ENCODE assay signal across 35 cellular contexts in the genomic region with DNA sequence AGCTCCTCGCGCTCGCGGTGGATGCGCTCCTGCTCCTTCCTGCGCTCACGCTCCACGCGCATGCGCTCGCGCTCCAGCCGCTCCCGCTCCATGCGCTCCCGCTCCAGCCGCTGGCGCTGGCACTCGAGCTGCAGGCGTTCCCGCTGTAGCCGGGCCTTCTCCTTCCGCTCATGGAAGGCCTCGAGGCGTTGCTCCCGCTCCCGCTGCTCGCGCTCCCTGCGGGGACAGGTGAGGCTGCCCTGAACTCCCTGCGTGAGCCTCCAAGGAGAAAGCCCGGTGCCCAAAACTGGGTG. TPM values are rescaled to one million over a fixed set of nuclear protein-coding genes. Genes with fewer than 3 reads are reported as not detected.
"Had no signal": no experiment of that assay in that cellular context is flagged by ENCODE, and none has a peak within 500 bp of the region (broad histone marks: within the 10 kb centered on the region; RNA-seq: fewer than 3 reads in every experiment).

No MANE protein-coding gene starts in this region.

- H3K27me3 ChIP-seq: adrenal gland, breast epithelium, cardiac muscle cell, dorsolateral prefrontal cortex had no signal

- H3K9me3 ChIP-seq: adrenal gland, breast epithelium had no signal

- ATAC-seq: activated CD4-positive, alpha-beta T cell treated with anti-CD3 and anti-CD28 coated beads for 36 hours; activated CD8-positive, alpha-beta memory T cell treated with anti-CD3 and anti-CD28 coated beads, Interleukin-2, amount 10 ng/mL, durations not matched to agents 7 days and 5 days; activated CD8-positive, alpha-beta T cell treated with anti-CD3 and anti-CD28 coated beads, Interleukin-2, amount 10 ng/mL, durations not matched to agents 7 days and 5 days; activated naive CD8-positive, alpha-beta T cell treated with anti-CD3 and anti-CD28 coated beads, Interleukin-2, amount 50 U/mL, for 24 hours; esophagus mucosa; T-helper 17 cell had no signal

- H3K27ac ChIP-seq: adrenal gland, breast epithelium, cardiac muscle cell, coronary artery had no signal

- H3K9me3 Mint-ChIP-seq: activated CD4-positive, alpha-beta memory T cell treated with anti-CD3 and anti-CD28 coated beads for 36 hours; activated CD4-positive, alpha-beta T cell treated with anti-CD3 and anti-CD28 coated beads, Interleukin-2, amount 10 ng/mL, durations not matched to agents 24 days and 14 days; activated naive CD4-positive, alpha-beta T cell treated with anti-CD3 and anti-CD28 coated beads for 36 hours; activated naive CD4-positive, alpha-beta T cell treated with anti-CD3 and anti-CD28 coated beads, Interleukin-2, amount 50 U/mL, for 24 hours; activated naive CD8-positive, alpha-beta T cell treated with anti-CD3 and anti-CD28 coated beads for 36 hours; activated naive CD8-positive, alpha-beta T cell treated with anti-CD3 and anti-CD28 coated beads, Interleukin-2, amount 50 U/mL, for 24 hours; activated T-helper 1 cell treated with anti-CD3 and anti-CD28 coated beads, Interleukin-12 subunit alpha, Interleukin-12 subunit beta, Interleukin-2, Interleukin-4 antibody, amounts not matched to agents 30 ng/mL and 10 ng/mL and 1 ng/mL, durations not matched to agents 14 hours and 24 hours and 36 hours; activated T-helper 2 cell treated with anti-CD3 and anti-CD28 coated beads, Interferon-gamma antibody, Interleukin-2, Interleukin-4, amounts not matched to agents 10 μg/mL and 5 μg/mL and 100 μg/mL, durations not matched to agents 14 hours and 24 hours and 36 hours; brain; dendritic cell treated with granulocyte-macrophage colony-stimulating factor and Interleukin-4, amounts not matched to agents 40 ng/mL and 50 ng/mL, for 4 days; endodermal cell; T-helper 2 cell treated with Interferon-gamma antibody and Interleukin-4, amounts not matched to agents 5 μg/mL and 100 μg/mL, for 36 hours had no signal

- H3K27ac Mint-ChIP-seq: activated CD4-positive, alpha-beta memory T cell treated with anti-CD3 and anti-CD28 coated beads for 36 hours; activated CD4-positive, alpha-beta T cell treated with anti-CD3 and anti-CD28 coated beads for 36 hours; activated CD4-positive, alpha-beta T cell treated with anti-CD3 and anti-CD28 coated beads, Interleukin-2, amount 10 ng/mL, durations not matched to agents 24 days and 14 days; activated CD8-positive, alpha-beta memory T cell treated with anti-CD3 and anti-CD28 coated beads, Interleukin-2, amount 10 ng/mL, durations not matched to agents 7 days and 5 days; activated CD8-positive, alpha-beta T cell treated with anti-CD3 and anti-CD28 coated beads, Interleukin-2, amount 10 ng/mL, durations not matched to agents 7 days and 5 days; activated naive CD4-positive, alpha-beta T cell treated with anti-CD3 and anti-CD28 coated beads for 36 hours; activated naive CD4-positive, alpha-beta T cell treated with anti-CD3 and anti-CD28 coated beads, Interleukin-2, amount 50 U/mL, for 24 hours; activated naive CD8-positive, alpha-beta T cell treated with anti-CD3 and anti-CD28 coated beads for 36 hours; activated naive CD8-positive, alpha-beta T cell treated with anti-CD3 and anti-CD28 coated beads, Interleukin-2, amount 50 U/mL, for 24 hours; activated T-helper 1 cell treated with anti-CD3 and anti-CD28 coated beads, Interleukin-12 subunit alpha, Interleukin-12 subunit beta, Interleukin-2, Interleukin-4 antibody, amounts not matched to agents 30 ng/mL and 10 ng/mL and 1 ng/mL, durations not matched to agents 14 hours and 24 hours and 36 hours; activated T-helper 2 cell treated with anti-CD3 and anti-CD28 coated beads, Interferon-gamma antibody, Interleukin-2, Interleukin-4, amounts not matched to agents 10 μg/mL and 5 μg/mL and 100 μg/mL, durations not matched to agents 14 hours and 24 hours and 36 hours; dendritic cell treated with granulocyte-macrophage colony-stimulating factor and Interleukin-4, amounts not matched to agents 40 ng/mL and 50 ng/mL, for 4 days; endodermal cell; T-helper 17 cell; T-helper 2 cell treated with Interferon-gamma antibody and Interleukin-4, amounts not matched to agents 5 μg/mL and 100 μg/mL, for 36 hours had no signal

- H3K4me3 ChIP-seq: adrenal gland, breast epithelium, cardiac muscle cell, coronary artery, dorsolateral prefrontal cortex had no signal

- DNase-seq: activated CD4-positive, alpha-beta memory T cell treated with anti-CD3 and anti-CD28 coated beads for 36 hours; activated CD4-positive, alpha-beta T cell treated with anti-CD3 and anti-CD28 coated beads for 36 hours; activated CD4-positive, alpha-beta T cell treated with anti-CD3 and anti-CD28 coated beads, Interleukin-2, amount 10 ng/mL, durations not matched to agents 24 days and 14 days; activated CD4-positive, CD25-positive, alpha-beta regulatory T cell; activated CD4-positive, CD25-positive, alpha-beta regulatory T cell treated with anti-CD3 and anti-CD28 coated beads, Interleukin-2, amount 50 U/mL, for 72 hours; activated CD8-positive, alpha-beta memory T cell treated with anti-CD3 and anti-CD28 coated beads, Interleukin-2, amount 10 ng/mL, durations not matched to agents 7 days and 5 days; activated CD8-positive, alpha-beta memory T cell treated with anti-CD3 and anti-CD28 coated beads, Interleukin-2, amount 50 U/mL, for 4 hours; activated CD8-positive, alpha-beta T cell treated with anti-CD3 and anti-CD28 coated beads, Interleukin-2, amount 10 ng/mL, durations not matched to agents 7 days and 5 days; activated effector memory CD4-positive, alpha-beta T cell treated with anti-CD3 and anti-CD28 coated beads, Interleukin-2, amount 50 U/mL, for 16 hours; activated naive CD4-positive, alpha-beta T cell treated with anti-CD3 and anti-CD28 coated beads for 36 hours; activated naive CD8-positive, alpha-beta T cell treated with anti-CD3 and anti-CD28 coated beads for 36 hours; activated naive CD8-positive, alpha-beta T cell treated with anti-CD3 and anti-CD28 coated beads, Interleukin-2, amount 50 U/mL, for 24 hours; activated T-cell treated with anti-CD3 and anti-CD28 coated beads, Interleukin-2, amount 50 U/mL, for 1 hour; activated T-cell treated with anti-CD3 and anti-CD28 coated beads, Interleukin-2, amount 50 U/mL, for 48 hours; adrenal gland; amygdala; central memory CD4-positive, alpha-beta T cell; cerebellar nuclear complex; effector memory CD4-positive, alpha-beta T cell; endodermal cell; foreskin fibroblast; T-helper 17 cell; T1000 had no signal

- H3K4me1 ChIP-seq: adrenal gland, breast epithelium had no signal

- H3K4me3 Mint-ChIP-seq: activated CD4-positive, alpha-beta memory T cell treated with anti-CD3 and anti-CD28 coated beads for 36 hours; activated CD4-positive, alpha-beta T cell treated with anti-CD3 and anti-CD28 coated beads for 36 hours; activated CD4-positive, alpha-beta T cell treated with anti-CD3 and anti-CD28 coated beads, Interleukin-2, amount 10 ng/mL, durations not matched to agents 24 days and 14 days; activated CD8-positive, alpha-beta memory T cell treated with anti-CD3 and anti-CD28 coated beads, Interleukin-2, amount 10 ng/mL, durations not matched to agents 7 days and 5 days; activated CD8-positive, alpha-beta T cell treated with anti-CD3 and anti-CD28 coated beads, Interleukin-2, amount 10 ng/mL, durations not matched to agents 7 days and 5 days; activated naive CD4-positive, alpha-beta T cell treated with anti-CD3 and anti-CD28 coated beads for 36 hours; activated naive CD4-positive, alpha-beta T cell treated with anti-CD3 and anti-CD28 coated beads, Interleukin-2, amount 50 U/mL, for 24 hours; activated naive CD8-positive, alpha-beta T cell treated with anti-CD3 and anti-CD28 coated beads for 36 hours; activated naive CD8-positive, alpha-beta T cell treated with anti-CD3 and anti-CD28 coated beads, Interleukin-2, amount 50 U/mL, for 24 hours; activated T-helper 1 cell treated with anti-CD3 and anti-CD28 coated beads, Interleukin-12 subunit alpha, Interleukin-12 subunit beta, Interleukin-2, Interleukin-4 antibody, amounts not matched to agents 30 ng/mL and 10 ng/mL and 1 ng/mL, durations not matched to agents 14 hours and 24 hours and 36 hours; brain; dendritic cell treated with granulocyte-macrophage colony-stimulating factor and Interleukin-4, amounts not matched to agents 40 ng/mL and 50 ng/mL, for 4 days; endodermal cell; T-helper 2 cell treated with Interferon-gamma antibody and Interleukin-4, amounts not matched to agents 5 μg/mL and 100 μg/mL, for 36 hours had no signal

- H3K27me3 Mint-ChIP-seq: activated CD4-positive, alpha-beta memory T cell treated with anti-CD3 and anti-CD28 coated beads for 36 hours; activated CD4-positive, alpha-beta T cell treated with anti-CD3 and anti-CD28 coated beads for 36 hours; activated CD4-positive, alpha-beta T cell treated with anti-CD3 and anti-CD28 coated beads, Interleukin-2, amount 10 ng/mL, durations not matched to agents 24 days and 14 days; activated CD8-positive, alpha-beta memory T cell treated with anti-CD3 and anti-CD28 coated beads, Interleukin-2, amount 10 ng/mL, durations not matched to agents 7 days and 5 days; activated naive CD4-positive, alpha-beta T cell treated with anti-CD3 and anti-CD28 coated beads, Interleukin-2, amount 50 U/mL, for 24 hours; activated naive CD8-positive, alpha-beta T cell treated with anti-CD3 and anti-CD28 coated beads for 36 hours; activated naive CD8-positive, alpha-beta T cell treated with anti-CD3 and anti-CD28 coated beads, Interleukin-2, amount 50 U/mL, for 24 hours; dendritic cell treated with granulocyte-macrophage colony-stimulating factor and Interleukin-4, amounts not matched to agents 40 ng/mL and 50 ng/mL, for 4 days; T-helper 17 cell had no signal

- H3K4me1 Mint-ChIP-seq: activated CD4-positive, alpha-beta T cell treated with anti-CD3 and anti-CD28 coated beads for 36 hours; activated CD4-positive, alpha-beta T cell treated with anti-CD3 and anti-CD28 coated beads, Interleukin-2, amount 10 ng/mL, durations not matched to agents 24 days and 14 days; activated CD8-positive, alpha-beta memory T cell treated with anti-CD3 and anti-CD28 coated beads, Interleukin-2, amount 10 ng/mL, durations not matched to agents 7 days and 5 days; activated naive CD8-positive, alpha-beta T cell treated with anti-CD3 and anti-CD28 coated beads for 36 hours; activated naive CD8-positive, alpha-beta T cell treated with anti-CD3 and anti-CD28 coated beads, Interleukin-2, amount 50 U/mL, for 24 hours; brain had no signal

RNA-seq across cellular contexts. Expression of gene TINCR, which starts 26.2 kb away (rescaled TPM):
- total RNA-seq: epithelial cell of proximal tubule had no signal
